22 cellular contexts compared by ENCODE assay signal in the genomic region with DNA sequence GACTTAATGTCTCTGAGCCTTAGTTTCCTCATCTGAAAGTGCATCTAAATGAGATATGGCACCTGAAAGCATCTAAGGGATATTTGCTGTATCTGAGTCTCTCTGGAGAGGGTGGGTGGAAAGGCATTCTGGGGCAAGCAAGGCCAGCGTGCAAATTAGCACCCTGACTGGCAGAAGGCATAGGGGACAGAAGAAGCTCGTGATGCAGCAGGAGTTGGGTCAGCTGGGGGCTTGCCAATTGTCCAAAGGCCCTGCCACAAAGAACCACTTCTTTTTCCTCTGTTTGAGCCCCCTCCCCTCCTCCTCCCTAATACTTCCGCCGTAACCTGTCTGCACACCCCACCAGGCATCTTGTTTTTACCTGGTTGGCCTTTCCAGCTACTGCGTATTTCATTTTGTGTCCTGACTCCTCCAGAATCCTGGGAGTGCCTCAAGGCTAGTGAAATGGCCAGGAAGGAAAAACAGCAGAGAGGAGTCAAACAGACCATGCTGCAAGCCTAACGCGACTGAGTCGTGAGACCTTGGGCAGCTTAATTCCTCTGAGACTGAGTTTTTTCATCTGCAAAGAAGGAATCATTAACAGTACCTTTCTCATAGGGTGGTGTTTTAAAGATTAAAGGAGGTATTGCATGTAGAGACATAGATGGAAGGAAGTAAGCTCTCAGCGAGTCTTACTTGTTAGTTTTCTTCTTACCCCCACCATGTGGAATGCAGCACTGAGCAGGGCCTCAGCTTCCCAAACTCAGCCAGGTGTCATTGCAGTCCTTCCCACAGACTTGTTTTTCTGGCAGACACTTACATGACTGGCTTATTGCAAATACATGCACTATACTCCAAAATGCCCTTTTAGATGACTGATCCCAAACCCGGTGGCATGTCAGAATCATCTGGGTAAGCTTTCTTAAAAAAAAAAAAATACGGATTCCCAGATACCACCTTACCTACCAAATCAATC.
"Had no signal": no experiment of that assay in that cellular context is flagged by ENCODE, and none has a peak within 500 bp of the region (broad histone marks: within the 10 kb centered on the region; RNA-seq: fewer than 3 reads in every experiment).

No MANE protein-coding gene starts in this region.

- H3K4me3 Mint-ChIP-seq: brain; dendritic cell treated with granulocyte-macrophage colony-stimulating factor and Interleukin-4, amounts not matched to agents 40 ng/mL and 50 ng/mL, for 4 days; memory B cell; T-helper 17 cell had no signal

- H3K27ac Mint-ChIP-seq: activated naive CD4-positive, alpha-beta T cell treated with anti-CD3 and anti-CD28 coated beads, Interleukin-2, amount 50 U/mL, for 72 hours; brain; memory B cell; progenitor cell of endocrine pancreas had no signal

- DNase-seq: activated CD4-positive, alpha-beta T cell treated with anti-CD3 and anti-CD28 coated beads for 4 hours; activated effector memory CD4-positive, alpha-beta T cell treated with Interleukin-2 at 50 U/mL for 16 hours; amygdala; cerebellar nuclear complex; left lung; mucosa of descending colon; naive thymus-derived CD8-positive, alpha-beta T cell; nucleus accumbens; right cardiac atrium; SIG-M5; stimulated activated CD4-positive, alpha-beta T cell treated with anti-CD3 and anti-CD28 coated beads, Interleukin-4, amount 100 ng/mL, for 24 hours; stimulated activated naive CD4-positive, alpha-beta T cell treated with Interleukin-2 at 50 U/mL for 16 hours; T-helper 17 cell; upper lobe of left lung had no signal

- FAIRE-seq: keratinocyte had no signal

- H3K4me3 ChIP-seq: gastroesophageal sphincter, left lung, mucosa of descending colon, skin epidermis, upper lobe of left lung had no signal

- ATAC-seq: activated naive CD4-positive, alpha-beta T cell treated with anti-CD3 and anti-CD28 coated beads, Interleukin-2, amount 50 U/mL, for 72 hours; gastroesophageal sphincter; left lung; mucosa of descending colon; naive thymus-derived CD8-positive, alpha-beta T cell; right cardiac atrium; T-helper 17 cell had no signal

- H3K27ac ChIP-seq: gastroesophageal sphincter, left lung, skin epidermis, upper lobe of left lung had no signal

- H3K36me3 ChIP-seq: gastroesophageal sphincter, left lung, upper lobe of left lung had no signal

- H3K27me3 ChIP-seq: upper lobe of left lung had no signal

- H3K9me3 ChIP-seq: gastroesophageal sphincter, left lung, mucosa of descending colon, upper lobe of left lung had no signal

- H3K9me3 Mint-ChIP-seq: activated naive CD4-positive, alpha-beta T cell treated with anti-CD3 and anti-CD28 coated beads, Interleukin-2, amount 50 U/mL, for 72 hours; dendritic cell treated with granulocyte-macrophage colony-stimulating factor and Interleukin-4, amounts not matched to agents 40 ng/mL and 50 ng/mL, for 4 days; memory B cell had no signal

- H3K4me1 ChIP-seq: gastroesophageal sphincter had no signal

- H3K36me3 Mint-ChIP-seq: activated naive CD4-positive, alpha-beta T cell treated with anti-CD3 and anti-CD28 coated beads, Interleukin-2, amount 50 U/mL, for 72 hours; brain; memory B cell had no signal
